9 cellular contexts compared by ENCODE assay signal in genomic region chr15:62569460-62570404, GRCh38.
DNase-seq lines count a peak whose midpoint lies in the region; ATAC-seq and TF ChIP-seq lines count a peak whose summit lies in the region.
"Had no signal": no experiment of that assay in that cellular context is flagged by ENCODE, and none has a peak within 500 bp of the region (broad histone marks: within the 10 kb centered on the region; RNA-seq: fewer than 3 reads in every experiment).

No MANE protein-coding gene starts in this region.

- 33% methylated on average over 10 of the region's 14 CpGs for WGBS in right lobe of liver (ENCODE audit: insufficient coverage, low coverage, low lambda C conversion rate, missing lambda C conversion rate)

- no peaks in the 10 kb centered on the region for H3K9me3 ChIP-seq in right lobe of liver

- H3K4me3 Mint-ChIP-seq in WTC11 (no peak overlapping the region), chondrocyte (ENCODE audit: unreplicated experiment) (no peak overlapping the region)
- no peak overlapping the region for H3K4me3 Mint-ChIP-seq in activated CD4-positive, alpha-beta T cell treated with anti-CD3 and anti-CD28 coated beads for 36 hours
- H3K4me3 Mint-ChIP-seq in activated CD8-positive, alpha-beta T cell treated with anti-CD3 and anti-CD28 coated beads for 36 hours: no peak overlapping the region
- H3K4me3 Mint-ChIP-seq: central memory CD8-positive, alpha-beta T cell had no signal

- H3K9me3 Mint-ChIP-seq in WTC11: no peaks in the 10 kb centered on the region
- no peaks in the 10 kb centered on the region for H3K9me3 Mint-ChIP-seq in chondrocyte (ENCODE audit: low read depth)
- H3K9me3 Mint-ChIP-seq in activated CD4-positive, alpha-beta T cell treated with anti-CD3 and anti-CD28 coated beads for 36 hours (ENCODE audit: low read depth): no peaks in the 10 kb centered on the region
- H3K9me3 Mint-ChIP-seq in activated CD8-positive, alpha-beta T cell treated with anti-CD3 and anti-CD28 coated beads for 36 hours: no peaks in the 10 kb centered on the region
- H3K9me3 Mint-ChIP-seq: central memory CD8-positive, alpha-beta T cell had no signal

- no peak overlapping the region for H3K27ac ChIP-seq in right lobe of liver

- H3K27me3 ChIP-seq in right lobe of liver: peaks cover 0 to 27% of the 10 kb centered on the region in 2 donors

- H3K36me3 Mint-ChIP-seq in WTC11: no peaks in the 10 kb centered on the region
- H3K36me3 Mint-ChIP-seq in chondrocyte (ENCODE audit: low read depth): peaks cover 1% of the 10 kb centered on the region
- no peaks in the 10 kb centered on the region for H3K36me3 Mint-ChIP-seq in activated CD4-positive, alpha-beta T cell treated with anti-CD3 and anti-CD28 coated beads for 36 hours (ENCODE audit: low read depth)
- H3K36me3 Mint-ChIP-seq in activated CD8-positive, alpha-beta T cell treated with anti-CD3 and anti-CD28 coated beads for 36 hours (ENCODE audit: low read depth): no peaks in the 10 kb centered on the region

- ATAC-seq in WTC11: no peak
- ATAC-seq in right lobe of liver: peak; percentile 73 to 91 (median 88)
- no peak for ATAC-seq in activated CD4-positive, alpha-beta T cell treated with anti-CD3 and anti-CD28 coated beads for 36 hours
- no peak for ATAC-seq in activated CD8-positive, alpha-beta T cell treated with anti-CD3 and anti-CD28 coated beads for 36 hours
- no peak for ATAC-seq in GM19397 (IDR thresholded peaks at IDR 0.05; ENCODE audit: unreplicated experiment)

- peaks cover 0 to 15% (median 4%) of the 10 kb centered on the region in 4 donors for H3K4me1 ChIP-seq in right lobe of liver

- intact Hi-C loops in right lobe of liver (cut with DNase I): no loop called here
- intact Hi-C loops in activated CD4-positive, alpha-beta T cell treated with anti-CD3 and anti-CD28 coated beads for 36 hours (cut with DNase I, micrococcal nuclease): no loop called here
- intact Hi-C loops in activated CD8-positive, alpha-beta T cell treated with anti-CD3 and anti-CD28 coated beads for 36 hours (cut with micrococcal nuclease): no loop called here

- no peaks in the 10 kb centered on the region for H3K27me3 Mint-ChIP-seq in WTC11 (ENCODE audit: low read depth)
- peaks cover 2% of the 10 kb centered on the region for H3K27me3 Mint-ChIP-seq in chondrocyte (ENCODE audit: low read depth)
- peaks cover 14% of the 10 kb centered on the region for H3K27me3 Mint-ChIP-seq in activated CD4-positive, alpha-beta T cell treated with anti-CD3 and anti-CD28 coated beads for 36 hours
- H3K27me3 Mint-ChIP-seq in activated CD8-positive, alpha-beta T cell treated with anti-CD3 and anti-CD28 coated beads for 36 hours: peaks cover 5% of the 10 kb centered on the region

- no peak overlapping the region for H3K4me3 ChIP-seq in right lobe of liver

- H3K4me1 Mint-ChIP-seq in WTC11 (peaks cover 33% of the 10 kb centered on the region), chondrocyte (ENCODE audit: low read depth) (peaks cover 17% of the 10 kb centered on the region)
- H3K4me1 Mint-ChIP-seq in activated CD4-positive, alpha-beta T cell treated with anti-CD3 and anti-CD28 coated beads for 36 hours: no peaks in the 10 kb centered on the region
- H3K4me1 Mint-ChIP-seq in activated CD8-positive, alpha-beta T cell treated with anti-CD3 and anti-CD28 coated beads for 36 hours (ENCODE audit: low read depth): no peaks in the 10 kb centered on the region
- H3K4me1 Mint-ChIP-seq: central memory CD8-positive, alpha-beta T cell had no signal

- CTCF ChIA-PET in WTC11 (lab: Charles Lee): interaction anchor here (0.8 to 1.9 kb wide), 2 partner anchors 173 to 329 kb away, joined by 3 to 5 read pairs; no protein-coding TSS in a partner anchor
- CTCF ChIA-PET in activated CD4-positive, alpha-beta T cell treated with anti-CD3 and anti-CD28 coated beads for 36 hours (lab: Charles Lee): interaction anchor here (0.6 kb wide), 1 partner anchor 263 kb away, joined by 3 read pairs; no protein-coding TSS in a partner anchor
- CTCF ChIA-PET in activated CD8-positive, alpha-beta T cell treated with anti-CD3 and anti-CD28 coated beads for 36 hours (lab: Charles Lee): no interaction called here

- peak; percentile 91 for DNase-seq in AG09319 (ENCODE audit: extremely low read depth, low read depth)
- peak; percentile 86 for DNase-seq in NCI-H1092 (lab: John Stamatoyannopoulos, UW)
- DNase-seq in WTC11 (ENCODE audit: low spot score): no peak
- DNase-seq in right lobe of liver: peak; percentile 79 to 87 (median 83)
- DNase-seq in chondrocyte (ENCODE audit: low spot score): no peak
- DNase-seq in activated CD4-positive, alpha-beta T cell treated with anti-CD3 and anti-CD28 coated beads for 36 hours: no peak
- DNase-seq in activated CD8-positive, alpha-beta T cell treated with anti-CD3 and anti-CD28 coated beads for 36 hours: no peak

- POLR2A ChIA-PET in WTC11 (lab: Charles Lee): no interaction called here
- POLR2A ChIA-PET in activated CD4-positive, alpha-beta T cell treated with anti-CD3 and anti-CD28 coated beads for 36 hours (lab: Charles Lee): no interaction called here
- POLR2A ChIA-PET in activated CD8-positive, alpha-beta T cell treated with anti-CD3 and anti-CD28 coated beads for 36 hours (lab: Charles Lee): no interaction called here

- H3K27ac Mint-ChIP-seq in WTC11 (no peak overlapping the region), chondrocyte (ENCODE audit: unreplicated experiment) (no peak overlapping the region)
- H3K27ac Mint-ChIP-seq in activated CD4-positive, alpha-beta T cell treated with anti-CD3 and anti-CD28 coated beads for 36 hours: no peak overlapping the region
- no peak overlapping the region for H3K27ac Mint-ChIP-seq in activated CD8-positive, alpha-beta T cell treated with anti-CD3 and anti-CD28 coated beads for 36 hours

- H3K36me3 ChIP-seq in right lobe of liver: no peaks in the 10 kb centered on the region

- TF ChIP-seq CTCF in AG09319 (IDR thresholded peaks at IDR 0.05; ENCODE audit: low read depth, low read length): no peak
- no peak for TF ChIP-seq CTCF in WTC11 (IDR thresholded peaks at IDR 0.05)
- no peak for TF ChIP-seq CTCF in right lobe of liver (IDR thresholded peaks at IDR 0.05)
- TF ChIP-seq CTCF in chondrocyte (IDR thresholded peaks at IDR 0.05): no peak
- no peak for TF ChIP-seq CTCF in activated CD8-positive, alpha-beta T cell treated with anti-CD3 and anti-CD28 coated beads for 36 hours (IDR thresholded peaks at IDR 0.05)

- TF ChIP-seq POLR2A in right lobe of liver (IDR thresholded peaks at IDR 0.05): no peak

TF ChIP-seq in WTC11, 78 proteins besides CTCF, POLR2A, EP300 and RAD21:
- TF ChIP-seq NFYB (CRISPR knock-in tag; conservative IDR thresholded peaks at IDR 0.05; ENCODE audit: low read depth): no peak
- no peak for TF ChIP-seq CREB1 (CRISPR knock-in tag; IDR thresholded peaks at IDR 0.05)
- TF ChIP-seq GABPB1 (CRISPR knock-in tag; IDR thresholded peaks at IDR 0.05): peak; percentile 84
- no peak for TF ChIP-seq PRRX2 (CRISPR knock-in tag; IDR thresholded peaks at IDR 0.05)

Comparison
In these comparisons a context has a peak if more than half of its experiments do, and no peak if none do; other contexts are left out.
1. DNase-seq: peak in AG09319 (single experiment), NCI-H1092 (single experiment) and right lobe of liver (3 of 3); none in WTC11 (single experiment), chondrocyte (single experiment), activated CD4-positive, alpha-beta T cell treated with anti-CD3 and anti-CD28 coated beads for 36 hours (single experiment) and activated CD8-positive, alpha-beta T cell treated with anti-CD3 and anti-CD28 coated beads for 36 hours (single experiment).
2. ATAC-seq: peak in right lobe of liver (4 of 4); none in WTC11 (single experiment), activated CD4-positive, alpha-beta T cell treated with anti-CD3 and anti-CD28 coated beads for 36 hours (single experiment), activated CD8-positive, alpha-beta T cell treated with anti-CD3 and anti-CD28 coated beads for 36 hours (single experiment) and GM19397 (single experiment).